In genomic region chr20:58246346-58246745, GRCh38 we compare ENCODE assay signal across 12 cellular contexts. TPM values are rescaled to one million over a fixed set of nuclear protein-coding genes. Genes with fewer than 3 reads are reported as not detected.
DNase-seq lines count a peak whose midpoint lies in the region; ATAC-seq, FAIRE-seq and TF ChIP-seq lines count a peak whose summit lies in the region.
"Had no signal": no experiment of that assay in that cellular context is flagged by ENCODE, and none has a peak within 500 bp of the region (broad histone marks: within the 10 kb centered on the region; RNA-seq: fewer than 3 reads in every experiment).

No MANE protein-coding gene starts in this region.

- H2AFZ ChIP-seq in astrocyte (ENCODE audit: low read depth, low read length), result no peak overlapping the region

- no peak overlapping the region for H3K4me2 ChIP-seq in astrocyte (ENCODE audit: low read length)

- H3K27me3 ChIP-seq in BE2C (no peaks in the 10 kb centered on the region), astrocyte (ENCODE audit: insufficient read depth, low read length) (no peaks in the 10 kb centered on the region)

- FAIRE-seq in astrocyte (lab: Jason Lieb, UNC), result no peak
- FAIRE-seq: small intestine had no signal

- H3K9me3 ChIP-seq in BE2C (no peaks in the 10 kb centered on the region), astrocyte (ENCODE audit: insufficient read depth, low read depth, low read length) (no peaks in the 10 kb centered on the region)

- H3K9ac ChIP-seq in astrocyte (ENCODE audit: low read length), result no peak overlapping the region

- no peak overlapping the region for H3K4me3 ChIP-seq in BE2C (ENCODE audit: low read depth, low read length)
- H3K4me3 ChIP-seq in astrocyte (ENCODE audit: insufficient read depth, low read depth, low read length), result no peak overlapping the region

- peak; percentile 77 for TF ChIP-seq CTCF in BE2C (IDR thresholded peaks at IDR 0.05; ENCODE audit: low read depth, low read length)
- TF ChIP-seq CTCF in astrocyte (IDR thresholded peaks at IDR 0.05; ENCODE audit: insufficient read depth, low read depth, low read length), result peak; percentile 27

- peaks cover 31% of the 10 kb centered on the region for H3K36me3 Mint-ChIP-seq in astrocyte (ENCODE audit: low read depth, unreplicated experiment)

- peaks cover 15% of the 10 kb centered on the region for H4K20me1 ChIP-seq in astrocyte (ENCODE audit: insufficient read depth, low read length)

- H3K36me3 ChIP-seq in BE2C (peaks cover 7% of the 10 kb centered on the region), astrocyte (ENCODE audit: insufficient read depth, low read length) (peaks cover 44% of the 10 kb centered on the region)

- ATAC-seq in left colon (peak; percentile 90), HG03280 (IDR thresholded peaks at IDR 0.05; ENCODE audit: unreplicated experiment) (no peak)

- peaks cover 9% of the 10 kb centered on the region for H3K4me1 Mint-ChIP-seq in astrocyte (ENCODE audit: low read depth, unreplicated experiment)

- H3K9me3 Mint-ChIP-seq in astrocyte (ENCODE audit: unreplicated experiment), result no peaks in the 10 kb centered on the region

- peaks cover 4% of the 10 kb centered on the region for H3K79me2 ChIP-seq in astrocyte (ENCODE audit: insufficient read depth, low read length)

- intact Hi-C loops in left colon (cut with DNase I, micrococcal nuclease), result no loop called here

- H3K4me3 Mint-ChIP-seq in astrocyte (ENCODE audit: unreplicated experiment), result no peak overlapping the region
- H3K4me3 Mint-ChIP-seq: activated naive CD8-positive, alpha-beta T cell had no signal

- H3K27me3 Mint-ChIP-seq in astrocyte (ENCODE audit: low read depth, unreplicated experiment), result no peaks in the 10 kb centered on the region
- H3K27me3 Mint-ChIP-seq: activated naive CD8-positive, alpha-beta T cell had no signal

- no peak overlapping the region for H3K27ac ChIP-seq in astrocyte (ENCODE audit: low read depth, low read length)

- DNase-seq in BE2C (peak; percentile 50), HT-29 (ENCODE audit: low spot score) (peak; percentile 86), astrocyte (ENCODE audit: low read depth) (peak; percentile 17), left colon (peak in 1 of 2 donors; percentile 37), NAMALWA (ENCODE audit: low spot score) (no peak)
- DNase-seq in stimulated activated CD8-positive, alpha-beta memory T cell treated with anti-CD3 and anti-CD28 coated beads, Interleukin-4, amount 100 ng/mL, for 48 hours, result no peak
- DNase-seq in activated naive CD4-positive, alpha-beta T cell treated with Interleukin-2 at 50 U/mL for 16 hours, result no peak
- DNase-seq: small intestine had no signal

- no peak overlapping the region for H3K27ac Mint-ChIP-seq in astrocyte (ENCODE audit: unreplicated experiment)
- H3K27ac Mint-ChIP-seq: activated naive CD8-positive, alpha-beta T cell had no signal

- H3K4me1 ChIP-seq in BE2C (no peaks in the 10 kb centered on the region; the same call in 1 of the 2 replicates), astrocyte (ENCODE audit: insufficient read depth, low read length) (no peaks in the 10 kb centered on the region)

RNA-seq across cellular contexts. Expression of gene ANKRD60, which starts 17.9 kb away (rescaled TPM):
- not detected for polyA plus RNA-seq in BE2C (2012; ENCODE audit: insufficient read depth, insufficient read length, low read depth)
- total RNA-seq in HT-29 (2014; rRNA removed; shearing (Covaris generic)), result not detected in 2 replicates
- total RNA-seq in astrocyte (not detected in 2 replicates), left colon (not detected)
- total RNA-seq: subcutaneous adipose tissue; T-helper 2 cell treated with Interferon-gamma antibody and Interleukin-4, amounts not matched to agents 100 ng/mL and 5 ng/mL, for 36 hours had no signal
- polyA plus RNA-seq: small intestine had no signal

Comparison
In these comparisons a context has a peak if more than half of its experiments do, and no peak if none do; other contexts are left out.
1. DNase-seq: peak in BE2C (single experiment), HT-29 (single experiment) and astrocyte (single experiment); none in stimulated activated CD8-positive, alpha-beta memory T cell treated with anti-CD3 and anti-CD28 coated beads, Interleukin-4, amount 100 ng/mL, for 48 hours (single experiment), activated naive CD4-positive, alpha-beta T cell treated with Interleukin-2 at 50 U/mL for 16 hours (single experiment) and NAMALWA (single experiment).